In genomic region chr10:95793401-95794045, GRCh38 we compare ENCODE assay signal across 2 cellular contexts.
TF ChIP-seq lines count a peak whose summit lies in the region.

No MANE protein-coding gene starts in this region.

TF ChIP-seq in liver, 16 proteins besides CTCF, POLR2A, EP300 and RAD21 (continued from another document):
- TF ChIP-seq REST (IDR thresholded peaks at IDR 0.05) = no peak
- TF ChIP-seq JUND (IDR thresholded peaks at IDR 0.05) = no peak
- no peak for TF ChIP-seq YY1 (IDR thresholded peaks at IDR 0.05)

TF ChIP-seq in HepG2, 621 proteins besides CTCF, POLR2A, EP300 and RAD21 (continued from another document):
- TF ChIP-seq, protein P1, sequence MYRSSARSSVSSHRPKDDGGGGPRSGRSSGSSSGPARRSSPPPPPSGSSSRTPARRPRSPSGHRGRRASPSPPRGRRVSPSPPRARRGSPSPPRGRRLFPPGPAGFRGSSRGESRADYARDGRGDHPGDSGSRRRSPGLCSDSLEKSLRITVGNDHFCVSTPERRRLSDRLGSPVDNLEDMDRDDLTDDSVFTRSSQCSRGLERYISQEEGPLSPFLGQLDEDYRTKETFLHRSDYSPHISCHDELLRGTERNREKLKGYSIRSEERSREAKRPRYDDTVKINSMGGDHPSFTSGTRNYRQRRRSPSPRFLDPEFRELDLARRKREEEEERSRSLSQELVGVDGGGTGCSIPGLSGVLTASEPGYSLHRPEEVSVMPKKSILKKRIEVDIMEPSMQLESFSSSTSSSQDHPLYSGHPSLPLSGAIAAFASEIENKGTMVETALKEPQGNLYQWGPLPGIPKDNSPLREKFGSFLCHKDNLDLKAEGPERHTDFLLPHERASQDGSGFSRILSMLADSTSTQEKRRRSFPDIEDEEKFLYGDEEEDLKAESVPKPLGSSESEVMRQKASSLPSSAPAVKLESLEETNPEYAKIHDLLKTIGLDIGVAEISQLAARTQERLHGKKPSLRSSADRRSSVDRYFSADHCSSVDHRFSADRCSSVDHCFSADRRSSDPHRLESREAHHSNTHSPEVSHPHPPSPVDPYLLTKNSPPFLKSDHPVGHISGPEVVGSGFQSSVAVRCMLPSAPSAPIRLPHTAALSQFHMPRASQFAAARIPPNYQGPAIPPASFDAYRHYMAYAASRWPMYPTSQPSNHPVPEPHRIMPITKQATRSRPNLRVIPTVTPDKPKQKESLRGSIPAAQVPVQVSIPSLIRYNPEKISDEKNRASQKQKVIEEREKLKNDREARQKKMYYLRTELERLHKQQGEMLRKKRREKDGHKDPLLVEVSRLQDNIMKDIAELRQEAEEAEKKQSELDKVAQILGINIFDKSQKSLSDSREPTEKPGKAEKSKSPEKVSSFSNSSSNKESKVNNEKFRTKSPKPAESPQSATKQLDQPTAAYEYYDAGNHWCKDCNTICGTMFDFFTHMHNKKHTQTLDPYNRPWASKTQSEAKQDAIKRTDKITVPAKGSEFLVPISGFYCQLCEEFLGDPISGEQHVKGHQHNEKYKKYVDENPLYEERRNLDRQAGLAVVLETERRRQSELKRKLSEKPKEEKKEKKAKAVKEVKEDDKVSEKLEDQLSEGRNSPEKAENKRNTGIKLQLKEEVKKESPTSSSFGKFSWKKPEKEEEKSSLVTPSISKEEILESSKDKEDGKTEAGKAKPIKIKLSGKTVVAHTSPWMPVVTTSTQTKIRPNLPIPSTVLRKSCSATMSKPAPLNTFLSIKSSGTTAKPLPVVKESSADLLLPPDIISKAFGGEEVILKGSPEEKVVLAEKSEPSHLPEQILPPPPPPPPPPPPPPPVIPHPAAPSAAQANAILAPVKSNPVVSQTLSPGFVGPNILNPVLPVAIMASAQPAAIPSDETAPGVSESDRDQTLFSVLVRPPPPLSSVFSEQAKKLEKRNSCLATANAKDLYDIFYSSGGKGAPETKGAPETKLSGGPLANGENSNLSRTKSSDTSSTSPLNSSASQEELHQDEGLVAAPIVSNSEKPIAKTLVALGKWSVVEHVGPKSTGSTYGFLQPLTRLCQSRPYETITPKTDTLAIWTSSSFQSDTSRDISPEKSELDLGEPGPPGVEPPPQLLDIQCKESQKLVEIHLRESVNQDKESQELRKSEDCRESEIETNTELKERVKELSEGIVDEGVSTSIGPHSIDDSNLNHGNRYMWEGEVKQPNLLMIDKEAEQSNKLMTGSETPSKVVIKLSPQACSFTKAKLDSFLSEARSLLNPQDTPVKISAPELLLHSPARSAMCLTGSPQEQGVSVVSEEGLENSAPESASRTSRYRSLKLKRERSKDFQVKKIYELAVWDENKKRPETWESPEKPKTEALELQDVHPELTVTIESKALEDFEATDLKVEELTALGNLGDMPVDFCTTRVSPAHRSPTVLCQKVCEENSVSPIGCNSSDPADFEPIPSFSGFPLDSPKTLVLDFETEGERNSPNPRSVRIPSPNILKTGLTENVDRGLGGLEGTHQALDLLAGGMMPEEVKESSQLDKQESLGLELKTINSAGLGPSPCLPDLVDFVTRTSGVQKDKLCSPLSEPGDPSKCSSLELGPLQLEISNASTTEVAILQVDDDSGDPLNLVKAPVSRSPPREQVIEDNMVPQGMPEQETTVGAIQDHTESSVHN (CRISPR knock-in tag; IDR thresholded peaks at IDR 0.05) = no peak
- TF ChIP-seq ZNF660 (CRISPR knock-in tag; IDR thresholded peaks at IDR 0.05; ENCODE audit: borderline replicate concordance, low read depth) (no peak), HOXA9 (CRISPR knock-in tag; IDR thresholded peaks at IDR 0.05; ENCODE audit: borderline replicate concordance) (no peak), ZNF234 (CRISPR knock-in tag; conservative IDR thresholded peaks at IDR 0.05) (no peak), CEBPZ (IDR thresholded peaks at IDR 0.05; ENCODE audit: low read length) (no peak), ZNF75D (CRISPR knock-in tag; IDR thresholded peaks at IDR 0.05; ENCODE audit: borderline replicate concordance) (no peak), ZNF543 (CRISPR knock-in tag; IDR thresholded peaks at IDR 0.05) (no peak), ZFAT (CRISPR knock-in tag; conservative IDR thresholded peaks at IDR 0.05) (no peak), ZNF672 (CRISPR knock-in tag; IDR thresholded peaks at IDR 0.05) (no peak), CC2D1A (CRISPR knock-in tag; IDR thresholded peaks at IDR 0.05) (no peak), USF2 (IDR thresholded peaks at IDR 0.05; ENCODE audit: low read depth, low read length) (no peak), USF2 (CRISPR knock-in tag; IDR thresholded peaks at IDR 0.05; ENCODE audit: borderline replicate concordance) (no peak), ELF3 (CRISPR knock-in tag; IDR thresholded peaks at IDR 0.05) (no peak), SALL2 (CRISPR knock-in tag; IDR thresholded peaks at IDR 0.05) (no peak), CHD4 (IDR thresholded peaks at IDR 0.05; ENCODE audit: borderline replicate concordance, low read length) (no peak)
- TF ChIP-seq, protein P2, sequence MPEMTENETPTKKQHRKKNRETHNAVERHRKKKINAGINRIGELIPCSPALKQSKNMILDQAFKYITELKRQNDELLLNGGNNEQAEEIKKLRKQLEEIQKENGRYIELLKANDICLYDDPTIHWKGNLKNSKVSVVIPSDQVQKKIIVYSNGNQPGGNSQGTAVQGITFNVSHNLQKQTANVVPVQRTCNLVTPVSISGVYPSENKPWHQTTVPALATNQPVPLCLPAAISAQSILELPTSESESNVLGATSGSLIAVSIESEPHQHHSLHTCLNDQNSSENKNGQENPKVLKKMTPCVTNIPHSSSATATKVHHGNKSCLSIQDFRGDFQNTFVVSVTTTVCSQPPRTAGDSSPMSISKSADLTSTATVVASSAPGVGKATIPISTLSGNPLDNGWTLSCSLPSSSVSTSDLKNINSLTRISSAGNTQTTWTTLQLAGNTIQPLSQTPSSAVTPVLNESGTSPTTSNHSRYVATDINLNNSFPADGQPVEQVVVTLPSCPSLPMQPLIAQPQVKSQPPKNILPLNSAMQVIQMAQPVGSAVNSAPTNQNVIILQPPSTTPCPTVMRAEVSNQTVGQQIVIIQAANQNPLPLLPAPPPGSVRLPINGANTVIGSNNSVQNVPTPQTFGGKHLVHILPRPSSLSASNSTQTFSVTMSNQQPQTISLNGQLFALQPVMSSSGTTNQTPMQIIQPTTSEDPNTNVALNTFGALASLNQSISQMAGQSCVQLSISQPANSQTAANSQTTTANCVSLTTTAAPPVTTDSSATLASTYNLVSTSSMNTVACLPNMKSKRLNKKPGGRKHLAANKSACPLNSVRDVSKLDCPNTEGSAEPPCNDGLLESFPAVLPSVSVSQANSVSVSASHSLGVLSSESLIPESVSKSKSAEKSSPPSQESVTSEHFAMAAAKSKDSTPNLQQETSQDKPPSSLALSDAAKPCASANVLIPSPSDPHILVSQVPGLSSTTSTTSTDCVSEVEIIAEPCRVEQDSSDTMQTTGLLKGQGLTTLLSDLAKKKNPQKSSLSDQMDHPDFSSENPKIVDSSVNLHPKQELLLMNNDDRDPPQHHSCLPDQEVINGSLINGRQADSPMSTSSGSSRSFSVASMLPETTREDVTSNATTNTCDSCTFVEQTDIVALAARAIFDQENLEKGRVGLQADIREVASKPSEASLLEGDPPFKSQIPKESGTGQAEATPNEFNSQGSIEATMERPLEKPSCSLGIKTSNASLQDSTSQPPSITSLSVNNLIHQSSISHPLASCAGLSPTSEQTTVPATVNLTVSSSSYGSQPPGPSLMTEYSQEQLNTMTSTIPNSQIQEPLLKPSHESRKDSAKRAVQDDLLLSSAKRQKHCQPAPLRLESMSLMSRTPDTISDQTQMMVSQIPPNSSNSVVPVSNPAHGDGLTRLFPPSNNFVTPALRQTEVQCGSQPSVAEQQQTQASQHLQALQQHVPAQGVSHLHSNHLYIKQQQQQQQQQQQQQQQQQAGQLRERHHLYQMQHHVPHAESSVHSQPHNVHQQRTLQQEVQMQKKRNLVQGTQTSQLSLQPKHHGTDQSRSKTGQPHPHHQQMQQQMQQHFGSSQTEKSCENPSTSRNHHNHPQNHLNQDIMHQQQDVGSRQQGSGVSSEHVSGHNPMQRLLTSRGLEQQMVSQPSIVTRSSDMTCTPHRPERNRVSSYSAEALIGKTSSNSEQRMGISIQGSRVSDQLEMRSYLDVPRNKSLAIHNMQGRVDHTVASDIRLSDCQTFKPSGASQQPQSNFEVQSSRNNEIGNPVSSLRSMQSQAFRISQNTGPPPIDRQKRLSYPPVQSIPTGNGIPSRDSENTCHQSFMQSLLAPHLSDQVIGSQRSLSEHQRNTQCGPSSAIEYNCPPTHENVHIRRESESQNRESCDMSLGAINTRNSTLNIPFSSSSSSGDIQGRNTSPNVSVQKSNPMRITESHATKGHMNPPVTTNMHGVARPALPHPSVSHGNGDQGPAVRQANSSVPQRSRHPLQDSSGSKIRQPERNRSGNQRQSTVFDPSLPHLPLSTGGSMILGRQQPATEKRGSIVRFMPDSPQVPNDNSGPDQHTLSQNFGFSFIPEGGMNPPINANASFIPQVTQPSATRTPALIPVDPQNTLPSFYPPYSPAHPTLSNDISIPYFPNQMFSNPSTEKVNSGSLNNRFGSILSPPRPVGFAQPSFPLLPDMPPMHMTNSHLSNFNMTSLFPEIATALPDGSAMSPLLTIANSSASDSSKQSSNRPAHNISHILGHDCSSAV (CRISPR knock-in tag; IDR thresholded peaks at IDR 0.05; ENCODE audit: borderline replicate concordance) = no peak
- TF ChIP-seq, protein P3, sequence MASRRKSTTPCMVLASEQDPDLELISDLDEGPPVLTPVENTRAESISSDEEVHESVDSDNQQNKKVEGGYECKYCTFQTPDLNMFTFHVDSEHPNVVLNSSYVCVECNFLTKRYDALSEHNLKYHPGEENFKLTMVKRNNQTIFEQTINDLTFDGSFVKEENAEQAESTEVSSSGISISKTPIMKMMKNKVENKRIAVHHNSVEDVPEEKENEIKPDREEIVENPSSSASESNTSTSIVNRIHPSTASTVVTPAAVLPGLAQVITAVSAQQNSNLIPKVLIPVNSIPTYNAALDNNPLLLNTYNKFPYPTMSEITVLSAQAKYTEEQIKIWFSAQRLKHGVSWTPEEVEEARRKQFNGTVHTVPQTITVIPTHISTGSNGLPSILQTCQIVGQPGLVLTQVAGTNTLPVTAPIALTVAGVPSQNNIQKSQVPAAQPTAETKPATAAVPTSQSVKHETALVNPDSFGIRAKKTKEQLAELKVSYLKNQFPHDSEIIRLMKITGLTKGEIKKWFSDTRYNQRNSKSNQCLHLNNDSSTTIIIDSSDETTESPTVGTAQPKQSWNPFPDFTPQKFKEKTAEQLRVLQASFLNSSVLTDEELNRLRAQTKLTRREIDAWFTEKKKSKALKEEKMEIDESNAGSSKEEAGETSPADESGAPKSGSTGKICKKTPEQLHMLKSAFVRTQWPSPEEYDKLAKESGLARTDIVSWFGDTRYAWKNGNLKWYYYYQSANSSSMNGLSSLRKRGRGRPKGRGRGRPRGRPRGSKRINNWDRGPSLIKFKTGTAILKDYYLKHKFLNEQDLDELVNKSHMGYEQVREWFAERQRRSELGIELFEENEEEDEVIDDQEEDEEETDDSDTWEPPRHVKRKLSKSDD (CRISPR knock-in tag; IDR thresholded peaks at IDR 0.05; ENCODE audit: low read depth) = no peak
